ENCODE assay signal across 17 cellular contexts in the genomic region with DNA sequence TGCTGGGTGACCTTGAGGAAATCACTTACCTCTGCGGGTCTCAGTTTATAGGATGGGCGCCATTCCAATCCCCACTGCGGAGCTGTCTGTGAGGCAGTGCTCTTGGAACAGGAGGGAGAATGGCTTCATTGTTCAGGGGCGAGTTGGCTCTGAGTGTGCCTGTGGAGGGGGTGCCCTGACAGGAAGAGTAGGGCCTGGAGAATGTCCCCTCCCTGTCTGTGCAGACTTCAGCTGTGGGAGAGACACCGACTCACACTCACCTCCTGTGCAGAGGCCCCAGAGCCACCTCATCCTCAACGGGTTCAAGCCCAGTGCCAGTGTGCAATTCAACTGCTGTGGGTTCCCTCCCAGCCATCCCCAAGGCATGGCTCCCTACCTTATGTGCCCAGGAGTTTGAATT. TPM values are rescaled to one million over a fixed set of nuclear protein-coding genes. Genes with fewer than 3 reads are reported as not detected.
DNase-seq lines count a peak whose midpoint lies in the region; ATAC-seq and TF ChIP-seq lines count a peak whose summit lies in the region.
"Had no signal": no experiment of that assay in that cellular context is flagged by ENCODE, and none has a peak within 500 bp of the region (broad histone marks: within the 10 kb centered on the region; RNA-seq: fewer than 3 reads in every experiment).

No MANE protein-coding gene starts in this region.

- H3K27me3 ChIP-seq in suprapubic skin = no peaks in the 10 kb centered on the region
- H3K27me3 ChIP-seq in gastroesophageal sphincter = peaks cover 4% of the 10 kb centered on the region

- TF ChIP-seq POLR2A in suprapubic skin (IDR thresholded peaks at IDR 0.05) = no peak
- no peak for TF ChIP-seq POLR2A in gastroesophageal sphincter (IDR thresholded peaks at IDR 0.05)

- POLR2A ChIA-PET in activated CD4-positive, alpha-beta T cell treated with anti-CD3 and anti-CD28 coated beads for 36 hours (lab: Charles Lee) = no interaction called here

- TF ChIP-seq EP300 in suprapubic skin (IDR thresholded peaks at IDR 0.05) = no peak
- TF ChIP-seq EP300 in gastroesophageal sphincter (IDR thresholded peaks at IDR 0.05) = no peak

- CTCF ChIA-PET in activated CD4-positive, alpha-beta T cell treated with anti-CD3 and anti-CD28 coated beads for 36 hours (lab: Charles Lee) = no interaction called here

- peaks cover 2% of the 10 kb centered on the region for H3K9me3 Mint-ChIP-seq in activated CD4-positive, alpha-beta T cell treated with anti-CD3 and anti-CD28 coated beads for 36 hours (ENCODE audit: low read depth)
- H3K9me3 Mint-ChIP-seq: natural killer cell treated with Interleukin-12 subunit alpha and Interleukin-12 subunit beta and Interleukin-15 and Interleukin-18, amount 100 ng/mL, for 72 hours; stimulated activated naive CD8-positive, alpha-beta T cell treated with anti-CD3 and anti-CD28 coated beads, Interleukin-15, amount 100 ng/mL, for 72 hours had no signal

- no peaks in the 10 kb centered on the region for H3K4me1 ChIP-seq in suprapubic skin
- H3K4me1 ChIP-seq in gastroesophageal sphincter = no peaks in the 10 kb centered on the region

- no peaks in the 10 kb centered on the region for H3K36me3 Mint-ChIP-seq in activated CD4-positive, alpha-beta T cell treated with anti-CD3 and anti-CD28 coated beads for 36 hours (ENCODE audit: low read depth)
- H3K36me3 Mint-ChIP-seq: natural killer cell treated with Interleukin-12 subunit alpha and Interleukin-12 subunit beta and Interleukin-15 and Interleukin-18, amount 100 ng/mL, for 72 hours had no signal

- no peak for ATAC-seq in gastroesophageal sphincter
- ATAC-seq in HG03432 (IDR thresholded peaks at IDR 0.05; ENCODE audit: unreplicated experiment) = no peak
- ATAC-seq in activated CD4-positive, alpha-beta T cell treated with anti-CD3 and anti-CD28 coated beads for 36 hours = no peak
- ATAC-seq: K562; natural killer cell treated with Interleukin-12 subunit alpha and Interleukin-12 subunit beta and Interleukin-15 and Interleukin-18, amount 100 ng/mL, for 72 hours; stimulated activated naive CD8-positive, alpha-beta T cell treated with anti-CD3 and anti-CD28 coated beads, Interleukin-15, amount 100 ng/mL, for 72 hours had no signal

- H3K4me3 Mint-ChIP-seq in activated CD4-positive, alpha-beta T cell treated with anti-CD3 and anti-CD28 coated beads for 36 hours = no peak overlapping the region
- H3K4me3 Mint-ChIP-seq: natural killer cell treated with Interleukin-12 subunit alpha and Interleukin-12 subunit beta and Interleukin-15 and Interleukin-18, amount 100 ng/mL, for 72 hours; stimulated activated naive CD8-positive, alpha-beta T cell treated with anti-CD3 and anti-CD28 coated beads, Interleukin-15, amount 100 ng/mL, for 72 hours had no signal

- no peak overlapping the region for H3K27ac Mint-ChIP-seq in activated CD4-positive, alpha-beta T cell treated with anti-CD3 and anti-CD28 coated beads for 36 hours
- H3K27ac Mint-ChIP-seq: natural killer cell treated with Interleukin-12 subunit alpha and Interleukin-12 subunit beta and Interleukin-15 and Interleukin-18, amount 100 ng/mL, for 72 hours; stimulated activated naive CD8-positive, alpha-beta T cell treated with anti-CD3 and anti-CD28 coated beads, Interleukin-15, amount 100 ng/mL, for 72 hours had no signal

- H3K4me3 ChIP-seq in suprapubic skin (no peak overlapping the region), gastroesophageal sphincter (no peak overlapping the region)
- H3K4me3 ChIP-seq: K562 had no signal

- no peaks in the 10 kb centered on the region for H3K9me3 ChIP-seq in suprapubic skin
- no peaks in the 10 kb centered on the region for H3K9me3 ChIP-seq in gastroesophageal sphincter

- WGBS in suprapubic skin = 42% methylated on average over 6 of the region's 6 CpGs
- WGBS in gastroesophageal sphincter (ENCODE audit: low coverage in 1 of 2), 2 donors = 60% methylated on average over 1 of the region's 6 CpGs; no CpG with 5 or more reads in 1 of the 2 donors

- H3K27me3 Mint-ChIP-seq in activated CD4-positive, alpha-beta T cell treated with anti-CD3 and anti-CD28 coated beads for 36 hours = no peaks in the 10 kb centered on the region
- H3K27me3 Mint-ChIP-seq: stimulated activated naive CD8-positive, alpha-beta T cell treated with anti-CD3 and anti-CD28 coated beads, Interleukin-15, amount 100 ng/mL, for 72 hours had no signal

- H3K36me3 ChIP-seq in suprapubic skin (no peaks in the 10 kb centered on the region), gastroesophageal sphincter (no peaks in the 10 kb centered on the region)

- H3K27ac ChIP-seq in suprapubic skin = peak overlapping the region; percentile 31
- no peak overlapping the region for H3K27ac ChIP-seq in gastroesophageal sphincter

- peak; percentile 59 for DNase-seq in HK-2 (ENCODE audit: unreplicated experiment)
- peak in 52 of 58 donors; percentile 23 to 92 (median 70) for DNase-seq in anterior cingulate cortex (lab: John Stamatoyannopoulos, UW)
- peak; percentile 90 for DNase-seq in kidney tubule cell (ENCODE audit: low spot score)
- no peak for DNase-seq in suprapubic skin (ENCODE audit: low spot score in 2 of 2)
- no peak for DNase-seq in NCI-H2171 treated with DMSO at 0.1 percent for 48 hours (lab: John Stamatoyannopoulos, UW)
- DNase-seq in activated CD4-positive, alpha-beta T cell treated with anti-CD3 and anti-CD28 coated beads for 36 hours = no peak
- DNase-seq: activated CD4-positive, alpha-beta T cell treated with anti-CD3 and anti-CD28 coated beads, Interleukin-2, amount 50 U/mL, for 48 hours; effector CD4-positive, alpha-beta T cell; NCI-H526; Right ventricle myocardium superior; stimulated activated naive CD8-positive, alpha-beta T cell treated with anti-CD3 and anti-CD28 coated beads, Interleukin-15, amount 100 ng/mL, for 72 hours; T-helper 9 cell had no signal

- intact Hi-C loops in activated CD4-positive, alpha-beta T cell treated with anti-CD3 and anti-CD28 coated beads for 36 hours (cut with DNase I, micrococcal nuclease) = no loop called here

- H3K4me1 Mint-ChIP-seq in activated CD4-positive, alpha-beta T cell treated with anti-CD3 and anti-CD28 coated beads for 36 hours = no peaks in the 10 kb centered on the region
- H3K4me1 Mint-ChIP-seq: stimulated activated naive CD8-positive, alpha-beta T cell treated with anti-CD3 and anti-CD28 coated beads, Interleukin-15, amount 100 ng/mL, for 72 hours had no signal

- TF ChIP-seq CTCF in suprapubic skin (IDR thresholded peaks at IDR 0.05) (no peak), gastroesophageal sphincter (IDR thresholded peaks at IDR 0.05) (no peak)

RNA-seq across cellular contexts. Expression of gene ADORA1, which starts 17.1 kb away (rescaled TPM):
- 1 to 10 TPM; 3.4 to 8.2 (median 5.6) TPM for total RNA-seq in suprapubic skin
- total RNA-seq in gastroesophageal sphincter = 1 to 10 TPM in 1 of 4 donors, under 1 TPM in 3; 0.16 to 2.7 (median 0.33) TPM
- not detected for total RNA-seq in activated CD4-positive, alpha-beta T cell treated with anti-CD3 and anti-CD28 coated beads for 36 hours
- total RNA-seq: K562; natural killer cell treated with Interleukin-12 subunit alpha and Interleukin-12 subunit beta and Interleukin-15 and Interleukin-18, amount 100 ng/mL, for 72 hours had no signal

RNA-seq across cellular contexts. Expression of gene MYBPH, which starts 31.0 kb away (rescaled TPM):
- under 1 TPM in 1 of 4 donors, not detected in 3; 0.26 TPM for total RNA-seq in suprapubic skin
- not detected for total RNA-seq in gastroesophageal sphincter
- not detected for total RNA-seq in activated CD4-positive, alpha-beta T cell treated with anti-CD3 and anti-CD28 coated beads for 36 hours
- total RNA-seq: astrocyte; K562; natural killer cell treated with Interleukin-12 subunit alpha and Interleukin-12 subunit beta and Interleukin-15 and Interleukin-18, amount 100 ng/mL, for 72 hours; Right ventricle myocardium superior had no signal

RNA-seq across cellular contexts. Expression of gene CHI3L1, which starts 41.8 kb away (rescaled TPM):
- 100 to 1,000 TPM; 100 to 257 (median 128) TPM for total RNA-seq in suprapubic skin
- 1 to 10 TPM in 3 of 4 donors, not detected in 1; 3.4 to 5.4 (median 5.0) TPM for total RNA-seq in gastroesophageal sphincter
- under 1 TPM; 0.09 to 0.18 TPM for total RNA-seq in activated CD4-positive, alpha-beta T cell treated with anti-CD3 and anti-CD28 coated beads for 36 hours
- total RNA-seq: K562 had no signal

RNA-seq across cellular contexts. Expression of gene MYOG, which starts 58.8 kb away (rescaled TPM):
- total RNA-seq in suprapubic skin = not detected
- total RNA-seq in gastroesophageal sphincter = under 1 TPM in 1 of 4 donors, not detected in 3; 0.35 TPM
- not detected for total RNA-seq in activated CD4-positive, alpha-beta T cell treated with anti-CD3 and anti-CD28 coated beads for 36 hours
- total RNA-seq: astrocyte; K562; natural killer cell treated with Interleukin-12 subunit alpha and Interleukin-12 subunit beta and Interleukin-15 and Interleukin-18, amount 100 ng/mL, for 72 hours; Right ventricle myocardium superior had no signal

Comparison
In these comparisons a context has a peak if more than half of its experiments do, and no peak if none do; other contexts are left out.
1. DNase-seq: peak in HK-2 (single experiment), anterior cingulate cortex (52 of 58) and kidney tubule cell (single experiment); none in suprapubic skin (0 of 2), NCI-H2171 treated with DMSO at 0.1 percent for 48 hours (single experiment) and activated CD4-positive, alpha-beta T cell treated with anti-CD3 and anti-CD28 coated beads for 36 hours (single experiment).
2. RNA of gene CHI3L1, which starts 41.8 kb away (total RNA-seq): 100 to 257 TPM in suprapubic skin; 3.4 to 5.4 TPM in gastroesophageal sphincter and 0.09 to 0.18 TPM in activated CD4-positive, alpha-beta T cell treated with anti-CD3 and anti-CD28 coated beads for 36 hours; every median in the first group is over 10 times any median in the second.